ENCODE assay signal across 9 cellular contexts in genomic region chr2:220579452-220579851, GRCh38.
"Had no signal": no experiment of that assay in that cellular context is flagged by ENCODE, and none has a peak within 500 bp of the region (broad histone marks: within the 10 kb centered on the region; RNA-seq: fewer than 3 reads in every experiment).

No MANE protein-coding gene starts in this region.

- H3K36me3 Mint-ChIP-seq: IgD-negative memory B cell had no signal

- H3K27ac ChIP-seq: HL-60, KMS-11 had no signal

- H3K4me1 Mint-ChIP-seq: IgD-negative memory B cell had no signal

- H3K9ac ChIP-seq: KMS-11 had no signal

- H3K4me3 ChIP-seq: K562 had no signal

- DNase-seq: IMR-90, KBM-7, KG1 had no signal

- H3K4me3 Mint-ChIP-seq: IgD-negative memory B cell had no signal

- H3K27me3 Mint-ChIP-seq: IgD-negative memory B cell had no signal

- H3K4me2 ChIP-seq: KMS-11 had no signal

- FAIRE-seq: HepG2, HTR-8/SVneo, K562 had no signal

- ATAC-seq: HepG2, K562 had no signal

- H3K27ac Mint-ChIP-seq: IgD-negative memory B cell had no signal
